ENCODE assay signal across 28 cellular contexts in the genomic region with DNA sequence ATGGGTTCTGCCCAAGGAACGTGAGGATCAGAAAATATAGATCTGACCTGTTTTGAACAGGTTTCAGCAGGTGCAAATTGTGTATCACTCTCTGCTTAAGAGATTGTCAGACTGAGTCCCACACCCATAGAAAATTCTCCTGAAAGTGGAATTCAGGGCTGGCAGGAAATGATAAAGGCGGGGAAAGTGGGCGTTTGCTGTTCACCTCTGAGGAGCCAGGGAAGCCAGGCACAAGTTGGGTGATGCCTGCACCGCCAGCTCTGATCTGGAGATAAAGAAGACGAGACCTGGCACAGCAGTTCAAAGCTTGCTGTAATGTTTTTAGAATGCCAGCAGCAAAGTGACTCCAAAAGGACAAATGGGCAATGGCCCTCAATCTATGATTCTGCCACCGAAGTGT.
DNase-seq lines count a peak whose midpoint lies in the region; ATAC-seq, FAIRE-seq and TF ChIP-seq lines count a peak whose summit lies in the region.
"Had no signal": no experiment of that assay in that cellular context is flagged by ENCODE, and none has a peak within 500 bp of the region (broad histone marks: within the 10 kb centered on the region; RNA-seq: fewer than 3 reads in every experiment).

No MANE protein-coding gene starts in this region.

- no peak overlapping the region for H3K9ac ChIP-seq in keratinocyte (ENCODE audit: control insufficient read depth, extremely low read depth, insufficient read depth, low read length)
- H3K9ac ChIP-seq in mesenchymal stem cell (ENCODE audit: low read length): no peak overlapping the region
- H3K9ac ChIP-seq: BLaER1 had no signal

- H3K4me2 ChIP-seq in keratinocyte (ENCODE audit: control insufficient read depth, extremely low read depth, insufficient read depth, low read depth, low read length) (no peak overlapping the region), mesenchymal stem cell (ENCODE audit: low read length, poor library complexity, severe bottlenecking) (peak overlapping the region; percentile 21)
- H3K4me2 ChIP-seq: A549, BLaER1 had no signal

- dilution Hi-C loops in keratinocyte (cut with MboI; ENCODE audit: extremely low pct_ligation_motif_present, low sequenced_read_pairs): no loop called here

- peaks cover 58% of the 10 kb centered on the region for H3K4me1 Mint-ChIP-seq in WTC11
- H3K4me1 Mint-ChIP-seq: CD14-positive monocyte; CD4-positive, alpha-beta memory T cell; CD4-positive, CD25-positive, alpha-beta regulatory T cell; CD8-positive, alpha-beta memory T cell had no signal

- no peaks in the 10 kb centered on the region for H3K79me2 ChIP-seq in keratinocyte (ENCODE audit: control insufficient read depth, insufficient read depth, low read length)

- H2AK5ac ChIP-seq in mesenchymal stem cell (ENCODE audit: low read length, severe bottlenecking): no peak overlapping the region

- H3K27ac ChIP-seq in A673 (ENCODE audit: low read depth, low read length, poor library complexity, severe bottlenecking): peak overlapping the region; percentile 97
- no peak overlapping the region for H3K27ac ChIP-seq in keratinocyte (ENCODE audit: control insufficient read depth, insufficient read depth, low read length)
- H3K27ac ChIP-seq in mesenchymal stem cell (ENCODE audit: low read length, poor library complexity, severe bottlenecking): no peak overlapping the region
- no peak overlapping the region for H3K27ac ChIP-seq in WERI-Rb-1
- H3K27ac ChIP-seq: 22Rv1, A549, BLaER1 had no signal

- H4K20me1 ChIP-seq in keratinocyte (ENCODE audit: control insufficient read depth, extremely low read depth, insufficient read depth, low read length): no peaks in the 10 kb centered on the region
- H4K20me1 ChIP-seq: BLaER1 had no signal

- ATAC-seq in WTC11: no peak
- ATAC-seq: A549, GM12878 had no signal

- H3K4me3 ChIP-seq in A673 (ENCODE audit: low read depth, low read length, poor library complexity, severe bottlenecking) (no peak overlapping the region), keratinocyte (ENCODE audit: control insufficient read depth in 2 of 3, extremely low read depth in 1 of 3, insufficient read depth in 2 of 3, low read depth in 1 of 3, low read length in 3 of 3) (no peak overlapping the region), mesenchymal stem cell (ENCODE audit: insufficient read depth in 1 of 2, low read depth in 1 of 2, low read length in 2 of 2) (no peak overlapping the region), WERI-Rb-1 (ENCODE audit: low read depth, low read length) (no peak overlapping the region)
- H3K4me3 ChIP-seq: A549, BLaER1, GM12878 had no signal

- no peaks in the 10 kb centered on the region for H3K9me1 ChIP-seq in keratinocyte (ENCODE audit: control insufficient read depth, extremely low read depth, insufficient read depth, low read length)

- no peak overlapping the region for H3K4me3 Mint-ChIP-seq in WTC11
- H3K4me3 Mint-ChIP-seq: CD14-positive monocyte; CD4-positive, alpha-beta memory T cell; CD4-positive, CD25-positive, alpha-beta regulatory T cell; CD8-positive, alpha-beta memory T cell had no signal

- H3K27ac Mint-ChIP-seq in WTC11: peak overlapping the region; percentile 66; the same call in 1 of the 2 replicates
- H3K27ac Mint-ChIP-seq: CD14-positive monocyte; CD4-positive, alpha-beta memory T cell; CD4-positive, CD25-positive, alpha-beta regulatory T cell; CD8-positive, alpha-beta memory T cell had no signal

- CTCF ChIA-PET in A673 (lab: Charles Lee): no interaction called here
- CTCF ChIA-PET in WTC11 (lab: Charles Lee): no interaction called here

- no peak overlapping the region for H2BK12ac ChIP-seq in mesenchymal stem cell (ENCODE audit: low read length in 2 of 2)

- no peak overlapping the region for H2BK120ac ChIP-seq in mesenchymal stem cell (ENCODE audit: low read depth, low read length)

- no peak overlapping the region for H3K23ac ChIP-seq in mesenchymal stem cell (ENCODE audit: low read length in 2 of 2)

- H3K27me3 ChIP-seq in A673 (replicated peaks; ENCODE audit: insufficient read depth, low read depth, low read length, poor library complexity): no peaks in the 10 kb centered on the region
- H3K27me3 ChIP-seq in keratinocyte (ENCODE audit: control insufficient read depth, extremely low read depth, insufficient read depth, low read length): no peaks in the 10 kb centered on the region
- no peaks in the 10 kb centered on the region for H3K27me3 ChIP-seq in mesenchymal stem cell (ENCODE audit: control insufficient read depth in 1 of 2, insufficient read depth in 1 of 2, low read length in 2 of 2)
- H3K27me3 ChIP-seq in WERI-Rb-1 (ENCODE audit: insufficient read depth, low read depth, severe bottlenecking): no peaks in the 10 kb centered on the region
- H3K27me3 ChIP-seq: BE2C, BLaER1 had no signal

- no peaks in the 10 kb centered on the region for H3K27me3 Mint-ChIP-seq in WTC11 (ENCODE audit: low read depth)
- H3K27me3 Mint-ChIP-seq: CD4-positive, alpha-beta memory T cell; CD4-positive, CD25-positive, alpha-beta regulatory T cell; CD8-positive, alpha-beta memory T cell had no signal

- H2BK15ac ChIP-seq in mesenchymal stem cell (ENCODE audit: low read depth, poor library complexity, severe bottlenecking): peak overlapping the region; percentile 20

- BruUV-seq in A673 (replicated peaks; lab: Mats Ljungman, UMichigan): no TSS peak

- POLR2A ChIA-PET in A673 (lab: Charles Lee; ENCODE audit: low non-redundant PET) (no interaction called here), WTC11 (lab: Charles Lee) (no interaction called here)

- no peak for DNase-seq in A673 (ENCODE audit: low spot score)
- DNase-seq in WTC11 (ENCODE audit: low spot score): no peak
- DNase-seq in keratinocyte (ENCODE audit: low read depth, low spot score): no peak
- no peak for DNase-seq in mesenchymal stem cell
- no peak for DNase-seq in WERI-Rb-1
- no peak for DNase-seq in NCI-H2171 (lab: John Stamatoyannopoulos, UW)
- no peak for DNase-seq in activated CD4-positive, CD25-positive, alpha-beta regulatory T cell (lab: John Stamatoyannopoulos, UW)
- DNase-seq: ACHN; BE2C; C1 segment of cervical spinal cord; CD4-positive, alpha-beta memory T cell; CD4-positive, CD25-positive, alpha-beta regulatory T cell; CD8-positive, alpha-beta memory T cell; COR-L47; DMS 273 treated with DMSO at 0.1 percent for 48 hours; DMS153; DMS53; DMS79; DND-41; EL; GDM1 had no signal

- H2AFZ ChIP-seq in keratinocyte (ENCODE audit: control insufficient read depth, low read length) (no peak overlapping the region), mesenchymal stem cell (ENCODE audit: low read depth, low read length) (no peak overlapping the region)

- H3K9me3 Mint-ChIP-seq in WTC11: no peaks in the 10 kb centered on the region

- H3K9me3 ChIP-seq in A673 (ENCODE audit: low read depth, low read length, poor library complexity, severe bottlenecking): no peaks in the 10 kb centered on the region
- no peaks in the 10 kb centered on the region for H3K9me3 ChIP-seq in keratinocyte (ENCODE audit: control insufficient read depth, low read depth, low read length)
- H3K9me3 ChIP-seq in mesenchymal stem cell (ENCODE audit: control insufficient read depth, low read length): no peaks in the 10 kb centered on the region
- H3K9me3 ChIP-seq in WERI-Rb-1 (ENCODE audit: severe bottlenecking): no peaks in the 10 kb centered on the region
- H3K9me3 ChIP-seq: A549, BE2C, BLaER1 had no signal

- intact Hi-C loops in A673 (cut with micrococcal nuclease; ENCODE audit: unreplicated experiment): loop anchor here (5.0 to 10.0 kb wide), 6 partner anchors 256 to 1101 kb away; no protein-coding TSS in a partner anchor

- H3K36me3 ChIP-seq in A673 (ENCODE audit: insufficient read depth, low read length, poor library complexity, severe bottlenecking) (no peaks in the 10 kb centered on the region), keratinocyte (ENCODE audit: control insufficient read depth in 2 of 2, extremely low read depth in 1 of 2, insufficient read depth in 2 of 2, low read length in 2 of 2) (no peaks in the 10 kb centered on the region), mesenchymal stem cell (ENCODE audit: control insufficient read depth in 1 of 2, insufficient read depth in 2 of 2, low read depth in 1 of 2, low read length in 2 of 2) (no peaks in the 10 kb centered on the region), WERI-Rb-1 (no peaks in the 10 kb centered on the region)
- H3K36me3 ChIP-seq: BE2C, BLaER1 had no signal

- no peak overlapping the region for H4K8ac ChIP-seq in mesenchymal stem cell (ENCODE audit: low read length)

- no peak overlapping the region for H3K4ac ChIP-seq in mesenchymal stem cell (ENCODE audit: low read depth in 1 of 2, low read length in 2 of 2)

- no peaks in the 10 kb centered on the region for H3K79me1 ChIP-seq in mesenchymal stem cell (replicated peaks; ENCODE audit: low read length, poor library complexity, severe bottlenecking)

- no peak overlapping the region for H3K14ac ChIP-seq in mesenchymal stem cell (ENCODE audit: low read length in 2 of 2)

- peaks cover 46% of the 10 kb centered on the region for H3K4me1 ChIP-seq in A673 (ENCODE audit: insufficient read depth, low read length, poor library complexity, severe bottlenecking)
- H3K4me1 ChIP-seq in keratinocyte (ENCODE audit: control insufficient read depth, extremely low read depth, insufficient read depth, low read length): peaks cover 19% of the 10 kb centered on the region
- no peaks in the 10 kb centered on the region for H3K4me1 ChIP-seq in mesenchymal stem cell (ENCODE audit: control insufficient read depth, insufficient read depth, low read depth, low read length)
- H3K4me1 ChIP-seq: A549, BE2C had no signal

- no peak for TF ChIP-seq CTCF in A673 (conservative IDR thresholded peaks at IDR 0.05; ENCODE audit: low read depth, low read length)
- TF ChIP-seq CTCF in WTC11 (IDR thresholded peaks at IDR 0.05): no peak
- TF ChIP-seq CTCF in keratinocyte (optimal IDR thresholded peaks at IDR 0.05 in 1 of 3, IDR thresholded peaks at IDR 0.05 in 1 of 3, conservative IDR thresholded peaks at IDR 0.05 in 1 of 3; ENCODE audit: extremely low read depth in 1 of 3, insufficient read depth in 2 of 3, low read length in 3 of 3): no peak
- no peak for TF ChIP-seq CTCF in WERI-Rb-1 (IDR thresholded peaks at IDR 0.05; ENCODE audit: low read depth, low read length)

- WGBS in mesenchymal stem cell: 96% methylated on average over 6 of the region's 6 CpGs

- no peak overlapping the region for H4K91ac ChIP-seq in mesenchymal stem cell (ENCODE audit: low read length)

- peaks cover 2% of the 10 kb centered on the region; the same call in 1 of the 2 replicates for H3K36me3 Mint-ChIP-seq in WTC11
- H3K36me3 Mint-ChIP-seq: CD14-positive monocyte; CD4-positive, alpha-beta memory T cell; CD4-positive, CD25-positive, alpha-beta regulatory T cell; CD8-positive, alpha-beta memory T cell had no signal

- H2BK5ac ChIP-seq in mesenchymal stem cell (ENCODE audit: low read depth, low read length, poor library complexity, severe bottlenecking): no peak overlapping the region

- no peak overlapping the region for H3K18ac ChIP-seq in mesenchymal stem cell (ENCODE audit: low read depth in 1 of 2, low read length in 2 of 2)

- FAIRE-seq in keratinocyte (lab: Jason Lieb, UNC): peak; percentile 13
- FAIRE-seq: A549, GM12878, GM12892, GM18507 had no signal
